ENCODE assay signal across 11 cellular contexts in the genomic region with DNA sequence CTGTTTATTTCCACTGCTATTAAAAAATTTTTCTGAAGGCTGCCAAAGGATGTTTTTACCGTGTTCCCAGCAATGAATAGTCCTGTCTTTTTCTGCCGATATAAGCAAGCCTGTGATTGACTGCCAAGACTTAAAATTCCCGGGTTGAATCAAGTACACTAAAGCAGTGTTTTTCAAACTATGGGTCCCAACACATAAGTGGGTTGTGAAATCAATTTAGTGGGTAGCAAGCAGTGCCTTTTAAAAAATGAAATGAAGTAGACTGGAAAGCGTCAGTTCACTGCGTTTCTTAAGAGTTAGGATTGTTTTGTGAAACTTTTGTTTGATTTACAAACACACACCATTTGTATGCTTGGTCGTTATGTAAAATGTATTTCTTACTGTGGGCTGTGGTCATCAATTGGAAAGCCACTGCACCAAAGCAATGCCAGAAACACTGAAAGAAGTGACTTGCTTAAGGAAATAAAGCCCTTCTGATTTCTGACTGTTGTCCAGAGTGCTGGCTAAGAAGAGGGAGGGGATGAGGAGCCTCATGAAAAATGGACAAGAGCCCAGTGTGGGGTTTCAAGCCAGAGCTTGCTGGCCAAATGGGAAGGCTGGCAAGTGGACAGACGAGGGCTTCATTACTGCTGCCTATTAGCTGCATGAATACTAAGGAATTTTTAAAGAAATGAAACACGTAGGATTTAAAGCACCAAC.
DNase-seq lines count a peak whose midpoint lies in the region; ATAC-seq, FAIRE-seq and TF ChIP-seq lines count a peak whose summit lies in the region.
"Had no signal": no experiment of that assay in that cellular context is flagged by ENCODE, and none has a peak within 500 bp of the region (broad histone marks: within the 10 kb centered on the region; RNA-seq: fewer than 3 reads in every experiment).

No MANE protein-coding gene starts in this region.

- H4K20me1 ChIP-seq in HepG2 (ENCODE audit: insufficient read depth, low read length): no peaks in the 10 kb centered on the region

- H3K27me3 ChIP-seq in liver (ENCODE audit: control insufficient read depth in 4 of 4, insufficient read depth in 4 of 4, low read length in 3 of 4): no peaks in the 10 kb centered on the region
- H3K27me3 ChIP-seq in HepG2 (ENCODE audit: control insufficient read depth in 1 of 2, insufficient read depth in 2 of 2, low read length in 2 of 2): no peaks in the 10 kb centered on the region
- no peaks in the 10 kb centered on the region for H3K27me3 ChIP-seq in right cardiac atrium (ENCODE audit: control insufficient read depth, insufficient read depth)
- H3K27me3 ChIP-seq in SJCRH30: no peaks in the 10 kb centered on the region

- TF ChIP-seq CTCF in liver (IDR thresholded peaks at IDR 0.05; ENCODE audit: low read depth, low read length, missing input control) (no peak), HepG2 (CRISPR knock-in tag; IDR thresholded peaks at IDR 0.05) (no peak), progenitor cell of endocrine pancreas (IDR thresholded peaks at IDR 0.05; ENCODE audit: unreplicated experiment) (no peak)

- no peak overlapping the region for H2AFZ ChIP-seq in HepG2 (ENCODE audit: low read length)

- H3K27ac Mint-ChIP-seq in progenitor cell of endocrine pancreas: peak overlapping the region; percentile 29
- H3K27ac Mint-ChIP-seq in naive thymus-derived CD8-positive, alpha-beta T cell: no peak overlapping the region

- no peak overlapping the region for H3K4me3 Mint-ChIP-seq in progenitor cell of endocrine pancreas (ENCODE audit: low read depth)
- H3K4me3 Mint-ChIP-seq in naive thymus-derived CD8-positive, alpha-beta T cell: no peak overlapping the region

- H3K9me3 ChIP-seq in liver (ENCODE audit: control insufficient read depth in 4 of 4, low read length in 3 of 4) (no peaks in the 10 kb centered on the region), HepG2 (ENCODE audit: low read length) (no peaks in the 10 kb centered on the region), right cardiac atrium (ENCODE audit: control insufficient read depth, low read length) (no peaks in the 10 kb centered on the region), SJCRH30 (replicated peaks) (0 out of 2 replicates have a peak, but pooled peaks cover 2% of the 10 kb centered on the region)

- no peak overlapping the region for H3K9ac ChIP-seq in liver (ENCODE audit: low read depth in 1 of 2, low read length in 2 of 2)
- no peak overlapping the region for H3K9ac ChIP-seq in HepG2 (ENCODE audit: insufficient read depth, low read depth, low read length)

- 47% methylated on average over 8 of the region's 8 CpGs for WGBS in liver
- 95% methylated on average over 8 of the region's 8 CpGs for WGBS in HepG2 (ENCODE audit: low lambda C conversion rate)
- WGBS in right cardiac atrium: 47% methylated on average over 8 of the region's 8 CpGs

- TF ChIP-seq POLR2A in HepG2 (IDR thresholded peaks at IDR 0.05; ENCODE audit: insufficient read depth in 1 of 2, low read depth in 2 of 2, low read length in 2 of 2): no peak

- intact Hi-C loops in HepG2 (cut with micrococcal nuclease; ENCODE audit: unreplicated experiment): no loop called here
- intact Hi-C loops in right cardiac atrium (cut with DNase I): no loop called here

- CTCF ChIA-PET in HepG2 (lab: Yijun Ruan, JAX; ENCODE audit: low intra/inter-chr PET ratio, low total read pairs): no interaction called here

- no peak for TF ChIP-seq EP300 in HepG2 (IDR thresholded peaks at IDR 0.05; ENCODE audit: low read depth in 2 of 2, low read length in 2 of 2)
- no peak for TF ChIP-seq EP300 in HepG2 (CRISPR knock-in tag; IDR thresholded peaks at IDR 0.05; ENCODE audit: borderline replicate concordance)

- no peaks in the 10 kb centered on the region for H3K79me2 ChIP-seq in HepG2 (ENCODE audit: insufficient read depth, low read length)

- FAIRE-seq in HepG2 (lab: Jason Lieb, UNC): no peak
- FAIRE-seq: RCC 7860 had no signal

- POLR2A ChIA-PET in HepG2 (lab: Yijun Ruan, JAX): no interaction called here
- POLR2A ChIA-PET in naive thymus-derived CD8-positive, alpha-beta T cell (lab: Charles Lee): no interaction called here

- in situ Hi-C loops in HepG2 (cut with HindIII; ENCODE audit: extremely low pct_ligation_motif_present, low pct_unique_long_range_greater_than_20kb): no loop called here

- no peak for TF ChIP-seq RAD21 in liver (IDR thresholded peaks at IDR 0.05)
- TF ChIP-seq RAD21 in HepG2 (CRISPR knock-in tag; IDR thresholded peaks at IDR 0.05): no peak

- no peaks in the 10 kb centered on the region for H3K27me3 Mint-ChIP-seq in progenitor cell of endocrine pancreas
- H3K27me3 Mint-ChIP-seq in naive thymus-derived CD8-positive, alpha-beta T cell: peaks cover 0 to 3% (median 0%) of the 10 kb centered on the region in 5 donors

- ATAC-seq in HepG2 (no peak), right cardiac atrium (peak; percentile 74 to 92), HG02884 (IDR thresholded peaks at IDR 0.05; ENCODE audit: unreplicated experiment) (no peak), GM18511 (IDR thresholded peaks at IDR 0.05; ENCODE audit: unreplicated experiment) (no peak)
- ATAC-seq in naive thymus-derived CD8-positive, alpha-beta T cell: no peak

- DNase-seq in HepG2 (ENCODE audit: low spot score) (no peak), right cardiac atrium (peak; percentile 60 to 84 (median 73)), progenitor cell of endocrine pancreas (ENCODE audit: low spot score, unreplicated experiment) (no peak), SJCRH30 (no peak)
- no peak for DNase-seq in naive thymus-derived CD8-positive, alpha-beta T cell
- DNase-seq: activated CD4-positive, alpha-beta T cell treated with anti-CD3 and anti-CD28 coated beads, Interleukin-2, amount 50 U/mL, for 4 hours; NCI-H1105 treated with DMSO at 0.1 percent for 48 hours had no signal

- no TSS peak for BruUV-seq in HepG2 (replicated peaks; lab: Mats Ljungman, UMichigan)

- peaks cover 0 to 2% (median under 1%) of the 10 kb centered on the region in 4 donors for H3K36me3 ChIP-seq in liver (ENCODE audit: control insufficient read depth in 4 of 4, insufficient read depth in 3 of 4, low read depth in 1 of 4, low read length in 3 of 4)
- H3K36me3 ChIP-seq in HepG2 (replicated peaks in 1 of 2; ENCODE audit: control insufficient read depth in 1 of 2, insufficient read depth in 2 of 2, low read length in 2 of 2): no peaks in the 10 kb centered on the region; a peak in 1 of 5 replicates
- H3K36me3 ChIP-seq in SJCRH30: no peaks in the 10 kb centered on the region

- peaks cover 5% of the 10 kb centered on the region for H3K9me3 Mint-ChIP-seq in progenitor cell of endocrine pancreas (ENCODE audit: low read depth)
- H3K9me3 Mint-ChIP-seq in naive thymus-derived CD8-positive, alpha-beta T cell: peaks cover 0 to 11% (median 4%) of the 10 kb centered on the region in 9 donors

- H3K36me3 Mint-ChIP-seq in progenitor cell of endocrine pancreas (ENCODE audit: insufficient read depth): peaks cover 7% of the 10 kb centered on the region
- H3K36me3 Mint-ChIP-seq in naive thymus-derived CD8-positive, alpha-beta T cell: no peaks in the 10 kb centered on the region

- H3K4me2 ChIP-seq in HepG2 (ENCODE audit: low read depth, low read length): no peak overlapping the region

- no peaks in the 10 kb centered on the region for H3K4me1 Mint-ChIP-seq in progenitor cell of endocrine pancreas (ENCODE audit: low read depth)
- H3K4me1 Mint-ChIP-seq in naive thymus-derived CD8-positive, alpha-beta T cell: no peaks in the 10 kb centered on the region

- H3K4me3 ChIP-seq in liver (ENCODE audit: low read depth in 1 of 3, low read length in 3 of 3) (no peak overlapping the region), HepG2 (replicated peaks in 1 of 3; ENCODE audit: insufficient read depth in 1 of 3, low read depth in 2 of 3, low read length in 3 of 3) (no peak overlapping the region), right cardiac atrium (ENCODE audit: low read length) (no peak overlapping the region), SJCRH30 (no peak overlapping the region)

- H3K27ac ChIP-seq in liver (ENCODE audit: low read depth in 1 of 2, low read length in 2 of 2): no peak overlapping the region
- H3K27ac ChIP-seq in HepG2 (ENCODE audit: extremely low read length, insufficient read depth, low read length): no peak overlapping the region
- no peak overlapping the region for H3K27ac ChIP-seq in right cardiac atrium (ENCODE audit: low read length)
- H3K27ac ChIP-seq in SJCRH30: no peak overlapping the region

- H3K4me1 ChIP-seq in liver (ENCODE audit: control insufficient read depth in 4 of 4, insufficient read depth in 4 of 4, low read length in 3 of 4) (peaks cover 0 to 3% (median 0%) of the 10 kb centered on the region in 4 donors), HepG2 (ENCODE audit: insufficient read depth, low read length) (no peaks in the 10 kb centered on the region), right cardiac atrium (ENCODE audit: control insufficient read depth, insufficient read depth, low read length) (peaks cover 5% of the 10 kb centered on the region), SJCRH30 (no peaks in the 10 kb centered on the region)

TF ChIP-seq in HepG2, 621 proteins besides CTCF, POLR2A, EP300 and RAD21 (continues in another document):
- TF ChIP-seq ZNF30 (CRISPR knock-in tag; IDR thresholded peaks at IDR 0.05) (no peak), FOXC1 (CRISPR knock-in tag; IDR thresholded peaks at IDR 0.05; ENCODE audit: borderline replicate concordance) (no peak), ZNF549 (CRISPR knock-in tag; IDR thresholded peaks at IDR 0.05) (no peak), ARHGAP35 (CRISPR knock-in tag; IDR thresholded peaks at IDR 0.05; ENCODE audit: borderline replicate concordance) (no peak), ZNF235 (CRISPR knock-in tag; IDR thresholded peaks at IDR 0.05; ENCODE audit: borderline replicate concordance) (no peak), ZNF83 (CRISPR knock-in tag; IDR thresholded peaks at IDR 0.05; ENCODE audit: borderline replicate concordance) (no peak), NFIB (CRISPR knock-in tag; IDR thresholded peaks at IDR 0.05; ENCODE audit: borderline replicate concordance) (no peak), ZNF33A (CRISPR knock-in tag; IDR thresholded peaks at IDR 0.05; ENCODE audit: borderline replicate concordance) (no peak), NONO (IDR thresholded peaks at IDR 0.05) (no peak), NONO (CRISPR knock-in tag; conservative IDR thresholded peaks at IDR 0.05) (no peak), SOX5 (CRISPR knock-in tag; IDR thresholded peaks at IDR 0.05; ENCODE audit: borderline replicate concordance) (no peak), CBFB (CRISPR knock-in tag; IDR thresholded peaks at IDR 0.05) (no peak), YEATS2 (CRISPR knock-in tag; IDR thresholded peaks at IDR 0.05; ENCODE audit: borderline replicate concordance) (no peak)
- TF ChIP-seq, protein P1, sequence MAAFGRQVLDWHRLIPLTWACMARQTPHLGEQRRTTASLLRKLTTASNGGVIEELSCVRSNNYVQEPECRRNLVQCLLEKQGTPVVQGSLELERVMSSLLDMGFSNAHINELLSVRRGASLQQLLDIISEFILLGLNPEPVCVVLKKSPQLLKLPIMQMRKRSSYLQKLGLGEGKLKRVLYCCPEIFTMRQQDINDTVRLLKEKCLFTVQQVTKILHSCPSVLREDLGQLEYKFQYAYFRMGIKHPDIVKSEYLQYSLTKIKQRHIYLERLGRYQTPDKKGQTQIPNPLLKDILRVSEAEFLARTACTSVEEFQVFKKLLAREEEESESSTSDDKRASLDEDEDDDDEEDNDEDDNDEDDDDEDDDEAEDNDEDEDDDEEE (CRISPR knock-in tag; IDR thresholded peaks at IDR 0.05): no peak

Comparison
In these comparisons a context has a peak if more than half of its experiments do, and no peak if none do; other contexts are left out.
1. ATAC-seq: peak in right cardiac atrium (2 of 2); none in HepG2 (single experiment), HG02884 (single experiment), naive thymus-derived CD8-positive, alpha-beta T cell (0 of 2) and GM18511 (single experiment).
2. DNase-seq: peak in right cardiac atrium (3 of 3); none in HepG2 (single experiment), progenitor cell of endocrine pancreas (single experiment), SJCRH30 (0 of 2) and naive thymus-derived CD8-positive, alpha-beta T cell (0 of 10).